1 cellular context compared by ENCODE assay signal in the genomic region with DNA sequence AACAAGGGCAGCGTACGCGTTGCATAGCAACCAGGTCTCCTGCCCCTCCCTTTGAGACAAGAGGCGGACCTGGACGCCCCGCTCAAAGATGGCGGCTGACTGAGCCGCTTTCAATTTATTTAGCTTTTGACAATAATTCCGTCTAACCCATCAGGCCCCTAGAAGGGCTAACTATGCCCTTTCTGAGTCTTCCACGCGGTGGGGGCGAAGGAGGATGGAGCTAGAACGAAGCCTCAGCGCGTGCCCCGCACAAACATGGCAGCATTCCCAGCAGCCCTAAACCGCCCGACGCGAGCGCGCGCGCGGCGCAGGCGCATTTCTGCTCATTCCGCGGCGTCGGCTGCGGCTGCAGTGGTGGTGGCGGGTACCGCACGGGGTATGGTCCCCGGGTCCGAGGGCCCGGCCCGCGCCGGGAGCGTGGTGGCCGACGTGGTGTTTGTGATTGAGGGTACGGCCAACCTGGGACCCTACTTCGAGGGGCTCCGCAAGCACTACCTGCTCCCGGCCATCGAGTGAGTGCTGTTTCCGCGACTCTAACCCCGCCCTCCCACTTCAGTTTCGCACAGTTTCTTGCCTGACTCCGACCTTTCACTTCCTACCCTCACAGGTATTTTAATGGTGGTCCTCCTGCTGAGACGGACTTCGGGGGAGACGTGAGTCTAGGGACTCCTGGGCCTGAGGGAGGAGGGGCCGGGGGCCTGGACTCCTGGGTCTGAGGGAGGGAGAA.
TF ChIP-seq lines count a peak whose summit lies in the region.

MED25 (plus strand) TSS at position 326 of the 727 bp plus-strand sequence; CDS start at position 379, 53 bp downstream.

TF ChIP-seq in HEK293, 187 proteins besides CTCF, POLR2A, EP300 and RAD21 (continued from another document and continues in another):
- TF ChIP-seq, protein P1, sequence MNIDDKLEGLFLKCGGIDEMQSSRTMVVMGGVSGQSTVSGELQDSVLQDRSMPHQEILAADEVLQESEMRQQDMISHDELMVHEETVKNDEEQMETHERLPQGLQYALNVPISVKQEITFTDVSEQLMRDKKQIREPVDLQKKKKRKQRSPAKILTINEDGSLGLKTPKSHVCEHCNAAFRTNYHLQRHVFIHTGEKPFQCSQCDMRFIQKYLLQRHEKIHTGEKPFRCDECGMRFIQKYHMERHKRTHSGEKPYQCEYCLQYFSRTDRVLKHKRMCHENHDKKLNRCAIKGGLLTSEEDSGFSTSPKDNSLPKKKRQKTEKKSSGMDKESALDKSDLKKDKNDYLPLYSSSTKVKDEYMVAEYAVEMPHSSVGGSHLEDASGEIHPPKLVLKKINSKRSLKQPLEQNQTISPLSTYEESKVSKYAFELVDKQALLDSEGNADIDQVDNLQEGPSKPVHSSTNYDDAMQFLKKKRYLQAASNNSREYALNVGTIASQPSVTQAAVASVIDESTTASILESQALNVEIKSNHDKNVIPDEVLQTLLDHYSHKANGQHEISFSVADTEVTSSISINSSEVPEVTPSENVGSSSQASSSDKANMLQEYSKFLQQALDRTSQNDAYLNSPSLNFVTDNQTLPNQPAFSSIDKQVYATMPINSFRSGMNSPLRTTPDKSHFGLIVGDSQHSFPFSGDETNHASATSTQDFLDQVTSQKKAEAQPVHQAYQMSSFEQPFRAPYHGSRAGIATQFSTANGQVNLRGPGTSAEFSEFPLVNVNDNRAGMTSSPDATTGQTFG (tag by site-specific recombination; IDR thresholded peaks at IDR 0.05; ENCODE audit: borderline replicate concordance), result no peak
- TF ChIP-seq ZBTB26 (tag by site-specific recombination; optimal IDR thresholded peaks at IDR 0.05) (peak; percentile 90), ZNF266 (tag by site-specific recombination; IDR thresholded peaks at IDR 0.05; ENCODE audit: low read depth) (no peak), ZNF747 (tag by site-specific recombination; IDR thresholded peaks at IDR 0.05) (no peak), ZNF184 (tag by site-specific recombination; IDR thresholded peaks at IDR 0.05) (no peak), ZNF398 (tag by site-specific recombination; IDR thresholded peaks at IDR 0.05) (no peak), ZNF830 (tag by site-specific recombination; IDR thresholded peaks at IDR 0.05; ENCODE audit: low read depth) (no peak), ZNF10 (tag by site-specific recombination; IDR thresholded peaks at IDR 0.05) (no peak), PRDM1 (tag by site-specific recombination; IDR thresholded peaks at IDR 0.05) (peak; percentile 9; the same call in 1 of the 2 replicates), ZSCAN23 (tag by site-specific recombination; IDR thresholded peaks at IDR 0.05) (no peak), YY1 (tag by site-specific recombination; IDR thresholded peaks at IDR 0.05) (peak; percentile 98), ZBTB21 (tag by site-specific recombination; IDR thresholded peaks at IDR 0.05) (no peak), ZBTB17 (tag by site-specific recombination; IDR thresholded peaks at IDR 0.05) (peak; percentile 11; the same call in 1 of the 2 replicates), PATZ1 (tag by site-specific recombination; IDR thresholded peaks at IDR 0.05) (no peak), PRDM2 (tag by site-specific recombination; IDR thresholded peaks at IDR 0.05; ENCODE audit: borderline replicate concordance) (no peak), ZNF26 (tag by site-specific recombination; IDR thresholded peaks at IDR 0.05) (no peak), GLI2 (tag by site-specific recombination; IDR thresholded peaks at IDR 0.05; ENCODE audit: borderline replicate concordance, low read depth) (no peak), ZBTB48 (tag by site-specific recombination; IDR thresholded peaks at IDR 0.05) (0 out of 2 replicates have a peak, but pooled peaks have one; percentile 25), WT1 (tag by site-specific recombination; IDR thresholded peaks at IDR 0.05) (no peak), ZNF280C (tag by site-specific recombination; IDR thresholded peaks at IDR 0.05) (no peak)
- TF ChIP-seq, protein P2, sequence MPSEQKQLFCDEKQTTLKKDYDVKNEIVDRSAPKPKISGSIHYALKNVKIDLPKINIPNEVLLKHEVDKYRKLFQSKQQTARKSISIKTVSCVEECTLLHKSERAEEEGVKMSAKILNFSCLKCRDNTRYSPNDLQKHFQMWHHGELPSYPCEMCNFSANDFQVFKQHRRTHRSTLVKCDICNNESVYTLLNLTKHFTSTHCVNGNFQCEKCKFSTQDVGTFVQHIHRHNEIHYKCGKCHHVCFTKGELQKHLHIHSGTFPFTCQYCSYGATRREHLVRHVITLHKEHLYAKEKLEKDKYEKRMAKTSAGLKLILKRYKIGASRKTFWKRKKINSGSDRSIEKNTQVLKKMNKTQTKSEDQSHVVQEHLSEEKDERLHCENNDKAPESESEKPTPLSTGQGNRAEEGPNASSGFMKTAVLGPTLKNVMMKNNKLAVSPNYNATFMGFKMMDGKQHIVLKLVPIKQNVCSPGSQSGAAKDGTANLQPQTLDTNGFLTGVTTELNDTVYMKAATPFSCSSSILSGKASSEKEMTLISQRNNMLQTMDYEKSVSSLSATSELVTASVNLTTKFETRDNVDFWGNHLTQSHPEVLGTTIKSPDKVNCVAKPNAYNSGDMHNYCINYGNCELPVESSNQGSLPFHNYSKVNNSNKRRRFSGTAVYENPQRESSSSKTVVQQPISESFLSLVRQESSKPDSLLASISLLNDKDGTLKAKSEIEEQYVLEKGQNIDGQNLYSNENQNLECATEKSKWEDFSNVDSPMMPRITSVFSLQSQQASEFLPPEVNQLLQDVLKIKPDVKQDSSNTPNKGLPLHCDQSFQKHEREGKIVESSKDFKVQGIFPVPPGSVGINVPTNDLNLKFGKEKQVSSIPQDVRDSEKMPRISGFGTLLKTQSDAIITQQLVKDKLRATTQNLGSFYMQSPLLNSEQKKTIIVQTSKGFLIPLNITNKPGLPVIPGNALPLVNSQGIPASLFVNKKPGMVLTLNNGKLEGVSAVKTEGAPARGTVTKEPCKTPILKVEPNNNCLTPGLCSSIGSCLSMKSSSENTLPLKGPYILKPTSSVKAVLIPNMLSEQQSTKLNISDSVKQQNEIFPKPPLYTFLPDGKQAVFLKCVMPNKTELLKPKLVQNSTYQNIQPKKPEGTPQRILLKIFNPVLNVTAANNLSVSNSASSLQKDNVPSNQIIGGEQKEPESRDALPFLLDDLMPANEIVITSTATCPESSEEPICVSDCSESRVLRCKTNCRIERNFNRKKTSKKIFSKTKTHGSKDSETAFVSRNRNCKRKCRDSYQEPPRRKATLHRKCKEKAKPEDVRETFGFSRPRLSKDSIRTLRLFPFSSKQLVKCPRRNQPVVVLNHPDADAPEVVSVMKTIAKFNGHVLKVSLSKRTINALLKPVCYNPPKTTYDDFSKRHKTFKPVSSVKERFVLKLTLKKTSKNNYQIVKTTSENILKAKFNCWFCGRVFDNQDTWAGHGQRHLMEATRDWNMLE (tag by site-specific recombination; conservative IDR thresholded peaks at IDR 0.05; ENCODE audit: low read depth), result no peak
